Comparison of ENCODE assay signal across 15 cellular contexts in the genomic region with DNA sequence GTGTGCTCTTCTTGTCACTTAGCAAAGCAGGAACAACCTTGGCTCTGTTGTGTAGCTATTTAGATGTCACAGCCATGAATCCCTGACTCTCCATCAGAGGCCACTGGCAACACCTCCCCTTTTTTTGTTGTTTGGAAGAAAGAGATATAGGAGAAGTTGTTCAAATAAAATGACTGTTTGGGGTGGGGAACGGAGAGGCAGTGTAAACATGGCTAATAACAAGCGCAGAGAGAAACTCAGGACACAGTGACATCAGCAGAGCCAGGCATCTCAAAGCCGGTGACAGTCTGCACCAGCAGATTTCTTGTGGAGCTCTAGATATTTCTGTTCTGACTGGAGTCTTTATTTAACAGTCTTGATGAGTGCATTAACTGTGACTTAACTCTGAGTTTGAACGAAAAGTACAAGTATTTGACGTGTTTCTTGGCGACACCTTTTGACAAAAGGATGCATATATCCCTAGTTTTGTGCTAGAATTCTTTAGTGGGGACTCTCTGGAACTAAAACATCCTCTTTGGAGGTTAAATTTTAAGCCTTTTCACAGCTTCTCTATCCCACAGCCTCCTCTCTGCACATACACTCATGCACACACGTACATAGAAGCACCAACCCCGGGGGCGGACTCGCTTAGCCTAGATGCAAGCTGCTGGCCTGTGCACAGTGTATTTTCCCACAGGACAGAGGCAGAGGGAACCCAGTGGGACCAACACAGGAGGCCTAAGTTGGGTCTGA. TPM values are rescaled to one million over a fixed set of nuclear protein-coding genes. Genes with fewer than 3 reads are reported as not detected.
DNase-seq lines count a peak whose midpoint lies in the region; ATAC-seq and TF ChIP-seq lines count a peak whose summit lies in the region.
"Had no signal": no experiment of that assay in that cellular context is flagged by ENCODE, and none has a peak within 500 bp of the region (broad histone marks: within the 10 kb centered on the region; RNA-seq: fewer than 3 reads in every experiment).

No MANE protein-coding gene starts in this region.

- H3K4me3 ChIP-seq in CD4-positive, alpha-beta memory T cell (ENCODE audit: low read length in 2 of 2), result no peak overlapping the region
- no peak overlapping the region for H3K4me3 ChIP-seq in neuronal stem cell (ENCODE audit: low read length in 2 of 2)
- H3K4me3 ChIP-seq in brain microvascular endothelial cell (ENCODE audit: low read depth, low read length), result no peak overlapping the region
- H3K4me3 ChIP-seq in lower leg skin (ENCODE audit: low read depth, poor library complexity, severe bottlenecking), result no peak overlapping the region
- H3K4me3 ChIP-seq: HAP-1, left ventricle myocardium inferior had no signal

- H3K14ac ChIP-seq in neuronal stem cell (ENCODE audit: low read length), result no peak overlapping the region

- TF ChIP-seq POLR2A in lower leg skin (IDR thresholded peaks at IDR 0.05), result no peak

- in situ Hi-C loops in brain microvascular endothelial cell (cut with HindIII; ENCODE audit: low pct_ligation_motif_present, low sequenced_read_pairs), result no loop called here

- DNase-seq in CD4-positive, alpha-beta memory T cell, result no peak
- peak; percentile 2 for DNase-seq in NCI-H748 treated with DMSO at 0.1 percent for 48 hours (lab: John Stamatoyannopoulos, UW)
- DNase-seq in epithelial cell of prostate (ENCODE audit: low read depth, low spot score), result no peak
- no peak for DNase-seq in neuronal stem cell (ENCODE audit: low spot score)
- DNase-seq in brain microvascular endothelial cell, result no peak
- DNase-seq in stimulated activated naive B cell treated with anti-CD40 and anti-IgM and Interleukin-4, amounts not matched to agents 10 μg/mL and 1 μg/mL and 100 μg/mL, for 72 hours, result no peak
- DNase-seq in lower leg skin (ENCODE audit: low spot score in 2 of 2), result no peak
- DNase-seq: activated naive CD8-positive, alpha-beta T cell treated with anti-CD3 and anti-CD28 coated beads, Interleukin-2, amount 50 U/mL, for 24 hours; AML-193; left ventricle myocardium inferior; NCI-H1105 treated with DMSO at 0.1 percent for 48 hours; NCI-H524 treated with DMSO at 0.1 percent for 48 hours; SHP77 treated with DMSO at 0.1 percent for 48 hours had no signal

- H4K8ac ChIP-seq in neuronal stem cell (ENCODE audit: low read depth, low read length), result no peak overlapping the region

- peak overlapping the region; percentile 73 for H2AFZ ChIP-seq in neuronal stem cell (ENCODE audit: low read length)

- H3K27ac Mint-ChIP-seq in CD4-positive, alpha-beta memory T cell, result peak overlapping the region in 3 of 7 donors; percentile 14 to 59 (median 36)
- H3K27ac Mint-ChIP-seq in stimulated activated naive B cell treated with anti-CD40 and anti-IgM and Interleukin-4, amounts not matched to agents 10 μg/mL and 1 μg/mL and 100 μg/mL, for 72 hours, result no peak overlapping the region
- H3K27ac Mint-ChIP-seq: activated naive CD8-positive, alpha-beta T cell treated with anti-CD3 and anti-CD28 coated beads, Interleukin-2, amount 50 U/mL, for 24 hours had no signal

- no peak overlapping the region for H4K91ac ChIP-seq in neuronal stem cell (ENCODE audit: low read depth, low read length, poor library complexity)

- CTCF ChIA-PET in CD4-positive, alpha-beta memory T cell (lab: Charles Lee; ENCODE audit: partially characterized antibody), result interaction anchor here (1.6 kb wide), 1 partner anchor 30 kb away, joined by 8 read pairs; no protein-coding TSS in a partner anchor

- H3K4me1 Mint-ChIP-seq in CD4-positive, alpha-beta memory T cell, result peaks cover 22 to 53% (median 38%) of the 10 kb centered on the region in 4 donors
- H3K4me1 Mint-ChIP-seq in stimulated activated naive B cell treated with anti-CD40 and anti-IgM and Interleukin-4, amounts not matched to agents 10 μg/mL and 1 μg/mL and 100 μg/mL, for 72 hours, result peaks cover 8 to 10% of the 10 kb centered on the region in 2 donors

- peaks cover 26% of the 10 kb centered on the region for H3K4me1 ChIP-seq in CD4-positive, alpha-beta memory T cell (ENCODE audit: insufficient read depth, low read length)
- peaks cover 12 to 16% of the 10 kb centered on the region in 2 donors for H3K4me1 ChIP-seq in neuronal stem cell (ENCODE audit: control insufficient read depth in 2 of 2, insufficient read depth in 1 of 2, low read depth in 1 of 2, low read length in 2 of 2)

- no peak overlapping the region for H3K27ac ChIP-seq in CD4-positive, alpha-beta memory T cell (ENCODE audit: low read depth, low read length)
- H3K27ac ChIP-seq in epithelial cell of prostate (peak overlapping the region; percentile 95), neuronal stem cell (replicated peaks; ENCODE audit: low read length) (no peak overlapping the region), brain microvascular endothelial cell (no peak overlapping the region)
- H3K27ac ChIP-seq: left ventricle myocardium inferior had no signal

- H2BK5ac ChIP-seq in neuronal stem cell (ENCODE audit: low read length), result no peak overlapping the region

- H3K36me3 ChIP-seq in CD4-positive, alpha-beta memory T cell (ENCODE audit: insufficient read depth, low read length), result no peaks in the 10 kb centered on the region
- H3K36me3 ChIP-seq in neuronal stem cell (replicated peaks in 1 of 2; ENCODE audit: control insufficient read depth in 2 of 2, insufficient read depth in 2 of 2, low read length in 2 of 2) (no peaks in the 10 kb centered on the region), brain microvascular endothelial cell (replicated peaks) (no peaks in the 10 kb centered on the region)
- H3K36me3 ChIP-seq: HAP-1, left ventricle myocardium inferior had no signal

- POLR2A ChIA-PET in CD4-positive, alpha-beta memory T cell (lab: Charles Lee; ENCODE audit: partially characterized antibody), result interaction anchor here (1.2 kb wide), 1 partner anchor 59 kb away, joined by 3 read pairs; no protein-coding TSS in a partner anchor

- intact Hi-C loops in CD4-positive, alpha-beta memory T cell (cut with micrococcal nuclease), result no loop called here
- intact Hi-C loops in lower leg skin (cut with DNase I; ENCODE audit: low total_unique reads), result no loop called here

- no peak for ATAC-seq in stimulated activated naive B cell treated with anti-CD40 and anti-IgM and Interleukin-4, amounts not matched to agents 10 μg/mL and 1 μg/mL and 100 μg/mL, for 72 hours (replicated peaks)
- ATAC-seq in HG03521 (IDR thresholded peaks at IDR 0.05; ENCODE audit: unreplicated experiment), result no peak

- no peak overlapping the region for H3K9ac ChIP-seq in neuronal stem cell (ENCODE audit: low read depth, low read length, poor library complexity)

- peak overlapping the region; percentile 17 for H2BK12ac ChIP-seq in neuronal stem cell (ENCODE audit: low read length)

- H3K9me3 Mint-ChIP-seq in CD4-positive, alpha-beta memory T cell, result no peaks in the 10 kb centered on the region
- H3K9me3 Mint-ChIP-seq in stimulated activated naive B cell treated with anti-CD40 and anti-IgM and Interleukin-4, amounts not matched to agents 10 μg/mL and 1 μg/mL and 100 μg/mL, for 72 hours, result no peaks in the 10 kb centered on the region
- H3K9me3 Mint-ChIP-seq: activated naive CD8-positive, alpha-beta T cell treated with anti-CD3 and anti-CD28 coated beads, Interleukin-2, amount 50 U/mL, for 24 hours had no signal

- no peak overlapping the region for H3K23ac ChIP-seq in neuronal stem cell (ENCODE audit: low read depth, low read length, poor library complexity)

- H3K4ac ChIP-seq in neuronal stem cell (ENCODE audit: low read length), result no peak overlapping the region

- no peaks in the 10 kb centered on the region for H3K27me3 ChIP-seq in CD4-positive, alpha-beta memory T cell (ENCODE audit: insufficient read depth, low read length)
- H3K27me3 ChIP-seq in neuronal stem cell (ENCODE audit: control insufficient read depth in 3 of 3, insufficient read depth in 3 of 3, low read depth in 1 of 3, low read length in 3 of 3) (no peaks in the 10 kb centered on the region), brain microvascular endothelial cell (replicated peaks) (no peaks in the 10 kb centered on the region)

- H3K27me3 Mint-ChIP-seq in CD4-positive, alpha-beta memory T cell, result peaks cover 0 to 2% of the 10 kb centered on the region in 2 donors
- H3K27me3 Mint-ChIP-seq in stimulated activated naive B cell treated with anti-CD40 and anti-IgM and Interleukin-4, amounts not matched to agents 10 μg/mL and 1 μg/mL and 100 μg/mL, for 72 hours, result no peaks in the 10 kb centered on the region

- TF ChIP-seq CTCF in brain microvascular endothelial cell (IDR thresholded peaks at IDR 0.05; ENCODE audit: low read depth, low read length, missing control alignments) (no peak), lower leg skin (IDR thresholded peaks at IDR 0.05) (no peak)

- H3K4me2 ChIP-seq in neuronal stem cell (ENCODE audit: insufficient read depth, low read length, poor library complexity, severe bottlenecking), result no peak overlapping the region

- peak overlapping the region in 5 of 8 donors; percentile 26 to 56 (median 55) for H3K4me3 Mint-ChIP-seq in CD4-positive, alpha-beta memory T cell
- H3K4me3 Mint-ChIP-seq in stimulated activated naive B cell treated with anti-CD40 and anti-IgM and Interleukin-4, amounts not matched to agents 10 μg/mL and 1 μg/mL and 100 μg/mL, for 72 hours, result no peak overlapping the region
- H3K4me3 Mint-ChIP-seq: activated naive CD8-positive, alpha-beta T cell treated with anti-CD3 and anti-CD28 coated beads, Interleukin-2, amount 50 U/mL, for 24 hours had no signal

- WGBS in neuronal stem cell (ENCODE audit: extremely low coverage in 2 of 2, insufficient read length in 2 of 2, insufficient replicate concordance in 1 of 2), 2 donors, result no CpG with 5 or more reads among the region's 10 CpGs
- WGBS in lower leg skin, 2 donors, result 73 to 74% methylated on average over 10 of the region's 10 CpGs

- H3K18ac ChIP-seq in neuronal stem cell (ENCODE audit: low read length), result peak overlapping the region; percentile 51

- no peak overlapping the region for H2BK15ac ChIP-seq in neuronal stem cell (ENCODE audit: low read length)

- H3K79me1 ChIP-seq in neuronal stem cell (ENCODE audit: low read depth, low read length), result no peaks in the 10 kb centered on the region

- no peak overlapping the region for H2BK120ac ChIP-seq in neuronal stem cell (ENCODE audit: low read depth, low read length)

- H3K36me3 Mint-ChIP-seq in CD4-positive, alpha-beta memory T cell, result no peaks in the 10 kb centered on the region
- no peaks in the 10 kb centered on the region for H3K36me3 Mint-ChIP-seq in stimulated activated naive B cell treated with anti-CD40 and anti-IgM and Interleukin-4, amounts not matched to agents 10 μg/mL and 1 μg/mL and 100 μg/mL, for 72 hours

- H2AK5ac ChIP-seq in neuronal stem cell (ENCODE audit: low read depth, low read length), result no peak overlapping the region

- H3K9me3 ChIP-seq in CD4-positive, alpha-beta memory T cell (ENCODE audit: control insufficient read depth in 1 of 2, low read length in 2 of 2), result no peaks in the 10 kb centered on the region
- H3K9me3 ChIP-seq in neuronal stem cell (replicated peaks in 1 of 2; ENCODE audit: control insufficient read depth in 2 of 2, insufficient read depth in 1 of 2, low read depth in 1 of 2, low read length in 2 of 2), result no peaks in the 10 kb centered on the region
- H3K9me3 ChIP-seq: HAP-1, left ventricle myocardium inferior had no signal

RNA-seq across cellular contexts. Expression of a gene that starts 53.8 kb away (rescaled TPM):
- total RNA-seq in CD4-positive, alpha-beta memory T cell, result 10 to 100 TPM; 10.5 to 11.2 TPM
- polyA plus RNA-seq in CD4-positive, alpha-beta memory T cell, result 1 to 10 TPM in 1 of 2 donors, under 1 TPM in 1; 0.31 to 1.4 TPM
- 7.1 TPM for polyA plus RNA-seq in neuronal stem cell (2013, experiment 1 of 2)
- polyA plus RNA-seq in neuronal stem cell (2013, experiment 2 of 2), result 6.9 TPM
- total RNA-seq in lower leg skin, result 1 to 10 TPM; 2.2 to 5.3 (median 3.9) TPM

RNA-seq across cellular contexts. Expression of a gene that starts 53.9 kb away (rescaled TPM):
- total RNA-seq in CD4-positive, alpha-beta memory T cell, result 10 to 100 TPM; 20.8 to 23.5 TPM
- 10 to 100 TPM; 23.0 to 26.2 TPM for polyA plus RNA-seq in CD4-positive, alpha-beta memory T cell
- polyA plus RNA-seq in neuronal stem cell (2013, experiment 1 of 2), result 9.2 TPM
- polyA plus RNA-seq in neuronal stem cell (2013, experiment 2 of 2), result 9.2 TPM
- total RNA-seq in lower leg skin, result 10 to 100 TPM; 15.5 to 22.4 (median 18.4) TPM

Comparison
In these comparisons a context has a peak if more than half of its experiments do, and no peak if none do; other contexts are left out.
1. H3K4me3 Mint-ChIP-seq: peak in CD4-positive, alpha-beta memory T cell (5 of 8); none in stimulated activated naive B cell treated with anti-CD40 and anti-IgM and Interleukin-4, amounts not matched to agents 10 μg/mL and 1 μg/mL and 100 μg/mL, for 72 hours (0 of 2).